In genomic region chr1:159011701-159012100, GRCh38 we compare ENCODE assay signal across 10 cellular contexts. TPM values are rescaled to one million over a fixed set of nuclear protein-coding genes. Genes with fewer than 3 reads are reported as not detected.
DNase-seq lines count a peak whose midpoint lies in the region; ATAC-seq and TF ChIP-seq lines count a peak whose summit lies in the region.
"Had no signal": no experiment of that assay in that cellular context is flagged by ENCODE, and none has a peak within 500 bp of the region (broad histone marks: within the 10 kb centered on the region; RNA-seq: fewer than 3 reads in every experiment).

No MANE protein-coding gene starts in this region.

- peaks cover 38% of the 10 kb centered on the region for H3K4me1 Mint-ChIP-seq in mesothelial cell of epicardium

- no peak for TF ChIP-seq CTCF in ascending aorta (IDR thresholded peaks at IDR 0.05)
- no peak for TF ChIP-seq CTCF in mesothelial cell of epicardium (IDR thresholded peaks at IDR 0.05; ENCODE audit: unreplicated experiment)
- TF ChIP-seq CTCF in WERI-Rb-1 (IDR thresholded peaks at IDR 0.05; ENCODE audit: low read depth, low read length) = no peak

- peaks cover 14 to 20% of the 10 kb centered on the region in 2 donors for H3K36me3 ChIP-seq in ascending aorta
- H3K36me3 ChIP-seq in WERI-Rb-1 = no peaks in the 10 kb centered on the region

- no peaks in the 10 kb centered on the region for H3K9me3 ChIP-seq in right cardiac atrium (ENCODE audit: control insufficient read depth, low read length)
- H3K9me3 ChIP-seq in ascending aorta = no peaks in the 10 kb centered on the region
- H3K9me3 ChIP-seq in WERI-Rb-1 (ENCODE audit: severe bottlenecking) = peaks cover 5% of the 10 kb centered on the region
- H3K9me3 ChIP-seq: Caco-2 had no signal

- peak overlapping the region; percentile 35 for H3K27ac Mint-ChIP-seq in mesothelial cell of epicardium

- intact Hi-C loops in right cardiac atrium (cut with DNase I) = no loop called here
- intact Hi-C loops in Right ventricle myocardium inferior (cut with DNase I) = no loop called here
- intact Hi-C loops in ascending aorta (cut with DNase I) = no loop called here
- intact Hi-C loops in posterior cingulate gyrus (cut with DNase I) = loop anchor here (5.0 kb wide), 1 partner anchor 56 kb away; no protein-coding TSS in a partner anchor

- no peaks in the 10 kb centered on the region for H3K27me3 ChIP-seq in right cardiac atrium (ENCODE audit: control insufficient read depth, insufficient read depth)
- no peaks in the 10 kb centered on the region for H3K27me3 ChIP-seq in ascending aorta
- H3K27me3 ChIP-seq in WERI-Rb-1 (ENCODE audit: insufficient read depth, low read depth, severe bottlenecking) = peaks cover 96% of the 10 kb centered on the region

- no peak for DNase-seq in right cardiac atrium
- no peak for DNase-seq in Right ventricle myocardium inferior (ENCODE audit: missing footprints)
- no peak for DNase-seq in ascending aorta (ENCODE audit: low spot score in 2 of 2)
- DNase-seq in mesothelial cell of epicardium (ENCODE audit: low spot score in 2 of 2, unreplicated experiment in 2 of 2) = no peak
- no peak for DNase-seq in NK-92 treated with Interleukin-12 subunit alpha and Interleukin-12 subunit beta, amount 100 ng/mL, for 24 hours (lab: John Stamatoyannopoulos, UW)
- DNase-seq in UCSD-AML1 (lab: John Stamatoyannopoulos, UW; ENCODE audit: unreplicated experiment) = no peak
- no peak for DNase-seq in WERI-Rb-1
- no peak for DNase-seq in posterior cingulate gyrus
- DNase-seq: Caco-2 had no signal

- H3K4me3 Mint-ChIP-seq in mesothelial cell of epicardium = peak overlapping the region; percentile 62

- H3K4me1 ChIP-seq in right cardiac atrium (ENCODE audit: control insufficient read depth, insufficient read depth, low read length) (peaks cover 3% of the 10 kb centered on the region), ascending aorta (peaks cover 0 to 2% of the 10 kb centered on the region in 2 donors)
- H3K4me1 ChIP-seq: Caco-2 had no signal

- H3K27me3 Mint-ChIP-seq in mesothelial cell of epicardium (ENCODE audit: low read depth) = no peaks in the 10 kb centered on the region

- no peaks in the 10 kb centered on the region for H3K9me3 Mint-ChIP-seq in mesothelial cell of epicardium

- H3K36me3 Mint-ChIP-seq in mesothelial cell of epicardium = peaks cover 29% of the 10 kb centered on the region

- H3K27ac ChIP-seq in right cardiac atrium (ENCODE audit: low read length) (no peak overlapping the region), ascending aorta (peak overlapping the region in 1 of 2 donors; percentile 68), WERI-Rb-1 (no peak overlapping the region)
- H3K27ac ChIP-seq: HL-60 had no signal

- H3K4me3 ChIP-seq in right cardiac atrium (ENCODE audit: low read length) = peak overlapping the region; percentile 66
- H3K4me3 ChIP-seq in ascending aorta = peak overlapping the region; percentile 62 to 66
- H3K4me3 ChIP-seq in WERI-Rb-1 (ENCODE audit: low read depth, low read length) = no peak overlapping the region

- ATAC-seq in right cardiac atrium (no peak), Right ventricle myocardium inferior (no peak)

RNA-seq across cellular contexts. Expression of gene IFI16, which starts 2.0 kb away (rescaled TPM):
- total RNA-seq in right cardiac atrium (10 to 100 TPM; 29.5 to 43.1 (median 34.1) TPM), Right ventricle myocardium inferior (30.1 TPM), ascending aorta (61.2 TPM), mesothelial cell of epicardium (83.8 to 87.3 TPM (median 83.9 TPM) in 3 replicates)
- polyA plus RNA-seq in right cardiac atrium = 34.1 TPM
- total RNA-seq: Caco-2 had no signal
